ENCODE assay signal across 12 cellular contexts in genomic region chr13:50244355-50244912, GRCh38.
DNase-seq lines count a peak whose midpoint lies in the region; ATAC-seq, FAIRE-seq and TF ChIP-seq lines count a peak whose summit lies in the region.
"Had no signal": no experiment of that assay in that cellular context is flagged by ENCODE, and none has a peak within 500 bp of the region (broad histone marks: within the 10 kb centered on the region; RNA-seq: fewer than 3 reads in every experiment).

No MANE protein-coding gene starts in this region.

- H3K27me3 ChIP-seq in ACC112 (ENCODE audit: insufficient read depth, low read length) (no peaks in the 10 kb centered on the region), endothelial cell of umbilical vein (ENCODE audit: control insufficient read depth in 2 of 2, insufficient read depth in 2 of 2, low read length in 2 of 2) (no peaks in the 10 kb centered on the region), ovary (no peaks in the 10 kb centered on the region)

- no peaks in the 10 kb centered on the region for H3K79me2 ChIP-seq in ACC112 (ENCODE audit: control insufficient read depth, insufficient read depth, low read length, unreplicated experiment)
- no peaks in the 10 kb centered on the region for H3K79me2 ChIP-seq in endothelial cell of umbilical vein (ENCODE audit: control insufficient read depth, insufficient read depth, low read length)

- CTCF ChIA-PET in endothelial cell of umbilical vein (lab: Charles Lee), result interaction anchor here (0.6 to 1.4 kb wide), 3 partner anchors 18 to 41 kb away, joined by 3 to 4 read pairs (median 3); no protein-coding TSS in a partner anchor

- H2AFZ ChIP-seq in ACC112 (ENCODE audit: low read length, unreplicated experiment) (no peak overlapping the region), endothelial cell of umbilical vein (ENCODE audit: low read depth, low read length) (no peak overlapping the region)

- TF ChIP-seq POLR2A in endothelial cell of umbilical vein (IDR thresholded peaks at IDR 0.05; ENCODE audit: low read depth, low read length), result no peak
- no peak for TF ChIP-seq POLR2A in ovary (IDR thresholded peaks at IDR 0.05)

- TF ChIP-seq EP300 in ovary (IDR thresholded peaks at IDR 0.05), result no peak

- no peak overlapping the region for H3K4me3 ChIP-seq in ACC112 (ENCODE audit: low read depth, low read length)
- no peak overlapping the region for H3K4me3 ChIP-seq in endothelial cell of umbilical vein (replicated peaks in 1 of 3; ENCODE audit: insufficient read depth in 1 of 3, low read depth in 1 of 3, low read length in 3 of 3)
- no peak overlapping the region for H3K4me3 ChIP-seq in ovary
- H3K4me3 ChIP-seq: pancreas had no signal

- peak overlapping the region; percentile 43 for H3K4me2 ChIP-seq in endothelial cell of umbilical vein (ENCODE audit: insufficient read depth, low read length)

- H3K9me1 ChIP-seq in endothelial cell of umbilical vein (replicated peaks; ENCODE audit: control insufficient read depth, extremely low read depth, insufficient read depth, low read length), result no peaks in the 10 kb centered on the region

- POLR2A ChIA-PET in endothelial cell of umbilical vein (lab: Charles Lee), result no interaction called here

- H3K9me3 ChIP-seq in endothelial cell of umbilical vein (replicated peaks; ENCODE audit: control insufficient read depth, insufficient read depth, low read length) (no peaks in the 10 kb centered on the region), ovary (no peaks in the 10 kb centered on the region)
- H3K9me3 ChIP-seq: pancreas had no signal

- dilution Hi-C loops in endothelial cell of umbilical vein (cut with MboI; ENCODE audit: extremely low pct_ligation_motif_present, low sequenced_read_pairs), result no loop called here

- 77 to 84% (median 80%) methylated on average over 8 of the region's 8 CpGs for WGBS in ovary, 3 donors

- H3K27ac ChIP-seq in ACC112 (ENCODE audit: low read depth, low read length) (peak overlapping the region; percentile 35; the same call in 1 of the 2 replicates), endothelial cell of umbilical vein (ENCODE audit: insufficient read depth, low read depth, low read length) (no peak overlapping the region), ovary (no peak overlapping the region)
- H3K27ac ChIP-seq: HL-60 had no signal

- H3K36me3 ChIP-seq in ACC112 (ENCODE audit: insufficient read depth, low read length) (no peaks in the 10 kb centered on the region), endothelial cell of umbilical vein (ENCODE audit: control insufficient read depth in 2 of 2, extremely low read depth in 1 of 2, insufficient read depth in 2 of 2, low read length in 2 of 2) (no peaks in the 10 kb centered on the region), ovary (no peaks in the 10 kb centered on the region)
- H3K36me3 ChIP-seq: pancreas had no signal

- no peak overlapping the region for H3K9ac ChIP-seq in endothelial cell of umbilical vein (replicated peaks; ENCODE audit: extremely low read depth, insufficient read depth, low read length)

- no TSS peak for BruUV-seq in endothelial cell of umbilical vein (replicated peaks; lab: Mats Ljungman, UMichigan)

- no peak for TF ChIP-seq CTCF in endothelial cell of umbilical vein (IDR thresholded peaks at IDR 0.05; ENCODE audit: extremely low read depth in 1 of 2, insufficient read depth in 1 of 2, low read depth in 1 of 2, low read length in 2 of 2)
- TF ChIP-seq CTCF in ovary (IDR thresholded peaks at IDR 0.05), result no peak

- DNase-seq in endothelial cell of umbilical vein (ENCODE audit: low read depth, low spot score), result peak; percentile 72
- DNase-seq in NCI-H345 treated with DMSO at 0.1 percent for 48 hours (lab: John Stamatoyannopoulos, UW; ENCODE audit: unreplicated experiment), result no peak
- no peak for DNase-seq in AG08396 (ENCODE audit: low spot score)
- DNase-seq in iPS-NIHi7 (ENCODE audit: extremely low spot score), result no peak
- DNase-seq in ovary, result no peak
- DNase-seq: cerebellar nuclear complex, hypothalamus had no signal

- H3K4me1 ChIP-seq in ACC112 (ENCODE audit: control insufficient read depth, insufficient read depth, low read length, unreplicated experiment), result peaks cover 15% of the 10 kb centered on the region
- H3K4me1 ChIP-seq in endothelial cell of umbilical vein (ENCODE audit: control insufficient read depth, extremely low read depth, insufficient read depth, low read length), result peaks cover 15% of the 10 kb centered on the region
- no peaks in the 10 kb centered on the region for H3K4me1 ChIP-seq in ovary (ENCODE audit: insufficient read depth)
- H3K4me1 ChIP-seq: pancreas had no signal

- no peak for FAIRE-seq in endothelial cell of umbilical vein (lab: Jason Lieb, UNC)
- FAIRE-seq: pancreas had no signal

- no peaks in the 10 kb centered on the region for H4K20me1 ChIP-seq in endothelial cell of umbilical vein (replicated peaks; ENCODE audit: control insufficient read depth, extremely low read depth, insufficient read depth, low read length)

- intact Hi-C loops in endothelial cell of umbilical vein (cut with micrococcal nuclease) (loop anchor here (2.0 kb wide), 1 partner anchor 38 kb away; no protein-coding TSS in a partner anchor), ovary (cut with DNase I) (no loop called here)

- ATAC-seq in GM19023 (IDR thresholded peaks at IDR 0.05; ENCODE audit: unreplicated experiment) (peak; percentile 19), HG03457 (IDR thresholded peaks at IDR 0.05; ENCODE audit: unreplicated experiment) (peak; percentile 5)

TF ChIP-seq in endothelial cell of umbilical vein, 7 proteins besides CTCF, POLR2A, EP300 and RAD21:
- TF ChIP-seq MAX (IDR thresholded peaks at IDR 0.05; ENCODE audit: insufficient read depth, insufficient read length) (peak; percentile 19), MYC (IDR thresholded peaks at IDR 0.05; ENCODE audit: low read depth, low read length) (no peak), POLR2AphosphoS5 (IDR thresholded peaks at IDR 0.05; ENCODE audit: insufficient read depth, low read depth, low read length) (no peak), EZH2 (IDR thresholded peaks at IDR 0.05; ENCODE audit: borderline replicate concordance, low read depth, low read length, severe bottlenecking) (no peak), FOS (IDR thresholded peaks at IDR 0.05; ENCODE audit: borderline replicate concordance, insufficient read depth, low read length) (no peak), GATA2 (IDR thresholded peaks at IDR 0.05; ENCODE audit: insufficient read depth, insufficient read length, low read depth, low read length) (no peak)
